In the genomic region with DNA sequence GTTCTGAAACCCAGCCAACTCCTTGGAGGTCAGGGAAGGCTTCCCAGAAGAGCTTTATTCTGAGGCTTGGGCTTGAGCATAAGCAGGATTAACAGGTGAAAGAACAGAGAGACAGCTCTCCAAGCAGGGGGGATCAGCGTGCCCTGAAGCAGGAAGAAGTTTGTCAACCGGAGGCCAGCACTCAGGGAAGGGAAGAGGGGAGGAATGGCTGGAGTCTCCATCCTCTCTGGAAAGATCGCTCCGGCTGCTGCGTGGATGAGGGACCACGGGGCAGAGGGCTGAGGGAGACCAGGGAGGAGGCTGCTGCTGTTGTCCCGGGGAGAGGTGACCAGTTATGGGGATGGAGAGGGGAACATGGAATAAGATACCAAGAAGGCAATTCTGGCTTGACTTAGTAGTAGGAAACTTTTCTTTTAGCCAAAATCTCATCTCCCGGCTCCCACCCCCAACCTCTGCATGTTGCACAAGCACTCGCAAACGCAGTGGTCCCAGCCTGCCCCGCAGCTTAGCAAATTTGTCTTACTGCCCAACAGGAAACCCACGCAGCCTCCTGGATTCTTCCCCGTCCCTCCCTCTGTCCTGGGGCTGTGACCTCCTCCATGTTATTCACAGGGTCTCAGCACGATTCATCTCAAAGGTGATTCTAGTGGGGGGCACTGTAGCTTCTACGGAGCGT, we compare ENCODE assay signal across 8 cellular contexts. TPM values are rescaled to one million over a fixed set of nuclear protein-coding genes. Genes with fewer than 3 reads are reported as not detected.
A peak's percentile ranks its signal among the peaks of the same experiment; 100 is the strongest.
DNase-seq lines count a peak whose midpoint lies in the region; ATAC-seq, FAIRE-seq and TF ChIP-seq lines count a peak whose summit lies in the region.

No MANE protein-coding gene starts in this region.

- in situ Hi-C loops in Panc1 (cut with HindIII; ENCODE audit: low pct_unique_long_range_greater_than_20kb, low sequenced_read_pairs), result no loop called here

- peak overlapping the region; percentile 58; the same call in 1 of the 2 replicates for H3K4me3 ChIP-seq in GM08714 (ENCODE audit: low read length)
- H3K4me3 ChIP-seq in Panc1 (ENCODE audit: low read depth in 2 of 2, low read length in 2 of 2), result peak overlapping the region; percentile 50 to 58
- peak overlapping the region; percentile 67 to 95 (median 80) for H3K4me3 ChIP-seq in esophagus squamous epithelium

- ATAC-seq in Panc1 (no peak), HG03196 (IDR thresholded peaks at IDR 0.05; ENCODE audit: unreplicated experiment) (no peak)

- FAIRE-seq in urothelium cell line (lab: Jason Lieb, UNC), result no peak

- POLR2A ChIA-PET in Panc1 (lab: Charles Lee), result no interaction called here

- intact Hi-C loops in Panc1 (cut with micrococcal nuclease; ENCODE audit: unreplicated experiment), result loop anchor here (10.0 kb wide), 1 partner anchor 236 kb away; the partner anchor contains the start of genes ALKBH2 and UNG
- intact Hi-C loops in esophagus squamous epithelium (cut with DNase I), result loop anchor here (5.0 to 10.0 kb wide), 2 partner anchors 94 to 124 kb away; partner anchors contain the start of gene CORO1C

- TF ChIP-seq POLR2A in esophagus squamous epithelium (IDR thresholded peaks at IDR 0.05), result no peak

- WGBS in esophagus squamous epithelium, 2 donors, result 14 to 20% methylated on average over 15 to 16 of the region's 16 CpGs

- H3K27me3 ChIP-seq in Panc1 (ENCODE audit: control insufficient read depth, insufficient read depth, low read length) (no peaks in the 10 kb centered on the region), esophagus squamous epithelium (no peaks in the 10 kb centered on the region)

- DNase-seq in Panc1 (ENCODE audit: low read depth, low spot score) (no peak), esophagus squamous epithelium (lab: John Stamatoyannopoulos, UW) (no peak), retina (peak; percentile 51), NCI-H2227 (lab: John Stamatoyannopoulos, UW; ENCODE audit: unreplicated experiment) (no peak), NAMALWA (ENCODE audit: low spot score) (no peak), urothelium cell line (ENCODE audit: low spot score) (no peak)

- H3K36me3 ChIP-seq in Panc1 (ENCODE audit: control insufficient read depth, insufficient read depth, low read length), result no peaks in the 10 kb centered on the region; the same call in 1 of the 2 replicates
- H3K36me3 ChIP-seq in esophagus squamous epithelium, result no peaks in the 10 kb centered on the region

- CTCF ChIA-PET in Panc1 (lab: Charles Lee), result interaction anchor here (0.6 to 0.7 kb wide), 2 partner anchors 9 to 102 kb away, joined by 3 to 4 read pairs; no protein-coding TSS in a partner anchor

- no peaks in the 10 kb centered on the region; the same call in 1 of the 2 replicates for H3K9me3 ChIP-seq in Panc1 (ENCODE audit: control insufficient read depth, insufficient read depth, low read depth, low read length)
- H3K9me3 ChIP-seq in esophagus squamous epithelium, result no peaks in the 10 kb centered on the region

- BruUV-seq in Panc1 (replicated peaks; lab: Mats Ljungman, UMichigan), result no TSS peak

- no peak for TF ChIP-seq CTCF in Panc1 (IDR thresholded peaks at IDR 0.05)
- no peak for TF ChIP-seq CTCF in esophagus squamous epithelium (IDR thresholded peaks at IDR 0.05)

- H3K27ac ChIP-seq in Panc1 (ENCODE audit: low read length) (peak overlapping the region; percentile 67), esophagus squamous epithelium (peak overlapping the region in 3 of 4 donors; percentile 50 to 96 (median 89))

- H3K4me1 ChIP-seq in Panc1 (ENCODE audit: control insufficient read depth, insufficient read depth, low read length) (peaks cover 29% of the 10 kb centered on the region), esophagus squamous epithelium (peaks cover 31 to 66% (median 37%) of the 10 kb centered on the region in 3 donors)

RNA-seq across cellular contexts. Expression of gene SSH1, which starts 1.2 kb away (rescaled TPM):
- total RNA-seq in Panc1 (2021; ENCODE audit: unreplicated experiment) (58.6 TPM), esophagus squamous epithelium (10 to 100 TPM; 10.1 to 25.5 (median 12.6) TPM)
- polyA plus RNA-seq in Panc1 (2012; ENCODE audit: insufficient read length), result 40.0 TPM

RNA-seq across cellular contexts. Expression of gene DAO, which starts 21.4 kb away (rescaled TPM):
- not detected for total RNA-seq in Panc1 (2021; ENCODE audit: unreplicated experiment)
- polyA plus RNA-seq in Panc1 (2012; ENCODE audit: insufficient read length), result not detected
- total RNA-seq in esophagus squamous epithelium, result not detected
